8 cellular contexts compared by ENCODE assay signal in the genomic region with DNA sequence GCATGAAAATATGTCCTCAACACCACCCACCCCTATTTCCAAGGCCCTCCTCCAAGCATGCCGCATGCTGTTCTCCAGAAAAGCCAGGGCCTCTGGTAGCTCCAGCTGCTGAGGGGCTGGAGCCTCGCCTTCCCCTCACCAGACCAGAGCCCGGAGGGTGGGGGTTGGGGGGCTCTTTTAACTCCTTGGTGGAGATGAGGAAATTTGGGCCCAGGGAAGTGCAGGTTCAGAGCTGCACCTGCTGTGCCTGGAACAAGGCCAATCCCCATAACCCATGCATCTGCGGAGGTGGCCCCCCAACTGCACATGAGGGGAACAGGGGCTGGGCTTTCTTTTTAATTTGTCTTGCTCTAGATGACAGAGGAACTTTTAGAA. TPM values are rescaled to one million over a fixed set of nuclear protein-coding genes. Genes with fewer than 3 reads are reported as not detected.
DNase-seq lines count a peak whose midpoint lies in the region; ATAC-seq and TF ChIP-seq lines count a peak whose summit lies in the region.

No MANE protein-coding gene starts in this region.

- ATAC-seq in stimulated activated naive CD8-positive, alpha-beta T cell treated with anti-CD3 and anti-CD28 coated beads, Interleukin-15, Interleukin-2, amounts not matched to agents 100 U/mL and 50 U/mL, for 24 hours = no peak
- ATAC-seq in GM19328 (IDR thresholded peaks at IDR 0.05; ENCODE audit: unreplicated experiment) (no peak), GM18511 (IDR thresholded peaks at IDR 0.05; ENCODE audit: unreplicated experiment) (no peak), GM18505 (IDR thresholded peaks at IDR 0.05; ENCODE audit: unreplicated experiment) (no peak)

- POLR2A ChIA-PET in MCF 10A (lab: Yijun Ruan, JAX) = interaction anchor here (0.6 kb wide), 2 partner anchors 323 to 552 kb away, joined by 3 to 5 read pairs; a partner anchor contains a TSS

- H3K4me3 ChIP-seq in mucosa of stomach (ENCODE audit: low read length) (no peak overlapping the region), vagina (peak overlapping the region; percentile 51 to 72)

- H3K36me3 Mint-ChIP-seq in stimulated activated naive CD8-positive, alpha-beta T cell treated with anti-CD3 and anti-CD28 coated beads, Interleukin-15, Interleukin-2, amounts not matched to agents 100 ng/mL and 50 ng/mL, for 24 hours (ENCODE audit: low read depth) = no peaks in the 10 kb centered on the region
- no peaks in the 10 kb centered on the region for H3K36me3 Mint-ChIP-seq in MCF 10A (ENCODE audit: insufficient read depth, unreplicated experiment)

- no TSS peak for BruUV-seq in MCF 10A (replicated peaks; lab: Mats Ljungman, UMichigan)

- peak overlapping the region; percentile 83 for H3K27ac ChIP-seq in vagina

- H3K4me1 ChIP-seq in mucosa of stomach (ENCODE audit: control insufficient read depth, insufficient read depth, low read length) (peaks cover 35% of the 10 kb centered on the region), vagina (peaks cover 67% of the 10 kb centered on the region)

- no peak for TF ChIP-seq CTCF in MCF 10A (IDR thresholded peaks at IDR 0.05; ENCODE audit: unreplicated experiment)
- TF ChIP-seq CTCF in vagina (IDR thresholded peaks at IDR 0.05) = no peak

- CTCF ChIA-PET in MCF 10A (lab: Yijun Ruan, JAX) = interaction anchor here (0.6 to 3.8 kb wide), 4 partner anchors 11 to 296 kb away, joined by 3 to 12 read pairs (median 6); no protein-coding TSS in a partner anchor

- TF ChIP-seq POLR2A in vagina (IDR thresholded peaks at IDR 0.05) (no peak), GM18505 (IDR thresholded peaks at IDR 0.05; ENCODE audit: borderline replicate concordance, extremely low read depth, insufficient read depth, insufficient read length) (no peak)

- H3K9me3 Mint-ChIP-seq in stimulated activated naive CD8-positive, alpha-beta T cell treated with anti-CD3 and anti-CD28 coated beads, Interleukin-15, Interleukin-2, amounts not matched to agents 100 ng/mL and 50 ng/mL, for 24 hours = no peaks in the 10 kb centered on the region
- H3K9me3 Mint-ChIP-seq in MCF 10A (ENCODE audit: unreplicated experiment) = no peaks in the 10 kb centered on the region

- DNase-seq in stimulated activated naive CD8-positive, alpha-beta T cell treated with anti-CD3 and anti-CD28 coated beads, Interleukin-15, Interleukin-2, amounts not matched to agents 100 U/mL and 50 U/mL, for 24 hours = no peak
- DNase-seq in MCF 10A (ENCODE audit: unreplicated experiment) (no peak), vagina (ENCODE audit: extremely low spot score in 2 of 2) (no peak)

- intact Hi-C loops in MCF 10A (cut with micrococcal nuclease) (loop anchor here (5.0 to 10.0 kb wide), 5 partner anchors 102 to 555 kb away; a partner anchor contains a TSS), vagina (cut with DNase I) (loop anchor here (5.0 to 10.0 kb wide), 2 partner anchors 105 to 192 kb away; no protein-coding TSS in a partner anchor)

- H3K9me3 ChIP-seq in mucosa of stomach (ENCODE audit: control insufficient read depth, low read length) = no peaks in the 10 kb centered on the region
- H3K9me3 ChIP-seq in vagina = no peaks in the 10 kb centered on the region

- peaks cover 70% of the 10 kb centered on the region for H3K4me1 Mint-ChIP-seq in stimulated activated naive CD8-positive, alpha-beta T cell treated with anti-CD3 and anti-CD28 coated beads, Interleukin-15, Interleukin-2, amounts not matched to agents 100 ng/mL and 50 ng/mL, for 24 hours (ENCODE audit: low read depth)
- peaks cover 18% of the 10 kb centered on the region for H3K4me1 Mint-ChIP-seq in MCF 10A (ENCODE audit: insufficient read depth, unreplicated experiment)

- no peaks in the 10 kb centered on the region for H3K27me3 ChIP-seq in mucosa of stomach (ENCODE audit: control insufficient read depth, insufficient read depth, low read length)
- no peaks in the 10 kb centered on the region for H3K27me3 ChIP-seq in vagina

- H3K9ac ChIP-seq in mucosa of stomach (ENCODE audit: low read length) = peak overlapping the region; percentile 63

- H3K4me3 Mint-ChIP-seq in stimulated activated naive CD8-positive, alpha-beta T cell treated with anti-CD3 and anti-CD28 coated beads, Interleukin-15, Interleukin-2, amounts not matched to agents 100 ng/mL and 50 ng/mL, for 24 hours = peak overlapping the region; percentile 63
- H3K4me3 Mint-ChIP-seq in MCF 10A (ENCODE audit: unreplicated experiment) = peak overlapping the region; percentile 70

- H3K27ac Mint-ChIP-seq in stimulated activated naive CD8-positive, alpha-beta T cell treated with anti-CD3 and anti-CD28 coated beads, Interleukin-15, Interleukin-2, amounts not matched to agents 100 ng/mL and 50 ng/mL, for 24 hours = no peak overlapping the region
- H3K27ac Mint-ChIP-seq in MCF 10A (ENCODE audit: low read depth, unreplicated experiment) = no peak overlapping the region

- H3K27me3 Mint-ChIP-seq in stimulated activated naive CD8-positive, alpha-beta T cell treated with anti-CD3 and anti-CD28 coated beads, Interleukin-15, Interleukin-2, amounts not matched to agents 100 ng/mL and 50 ng/mL, for 24 hours = no peaks in the 10 kb centered on the region
- H3K27me3 Mint-ChIP-seq in MCF 10A (ENCODE audit: insufficient read depth, unreplicated experiment) = no peaks in the 10 kb centered on the region

- no peaks in the 10 kb centered on the region for H3K36me3 ChIP-seq in mucosa of stomach (ENCODE audit: control insufficient read depth, insufficient read depth, low read length)
- H3K36me3 ChIP-seq in vagina = no peaks in the 10 kb centered on the region

RNA-seq across cellular contexts. Expression of a gene that starts 0.7 kb away (rescaled TPM):
- total RNA-seq in MCF 10A (2022) (21.8 and 25.5 TPM in 2 replicates), vagina (39.0 TPM)

RNA-seq across cellular contexts. Expression of a gene that starts 20.4 kb away (rescaled TPM):
- 39.3 and 42.2 TPM in 2 replicates for total RNA-seq in MCF 10A (2022)
- total RNA-seq in vagina = 55.7 TPM

RNA-seq across cellular contexts. Expression of a gene that starts 59.9 kb away (rescaled TPM):
- total RNA-seq in MCF 10A (2022) (5.2 and 9.4 TPM in 2 replicates), vagina (1.5 TPM)
